Comparison of ENCODE assay signal across 28 cellular contexts in genomic region chr5:56938858-56939257, GRCh38.
"Had no signal": no experiment of that assay in that cellular context is flagged by ENCODE, and none has a peak within 500 bp of the region (broad histone marks: within the 10 kb centered on the region; RNA-seq: fewer than 3 reads in every experiment).

No MANE protein-coding gene starts in this region.

- H3K4me1 ChIP-seq: ascending aorta, SJSA1 had no signal

- ATAC-seq: activated CD8-positive, alpha-beta T cell treated with anti-CD3 and anti-CD28 coated beads for 36 hours; activated T-cell treated with anti-CD3 and anti-CD28 coated beads, Interleukin-2, amount 50 U/mL, for 72 hours; activated T-helper 17 cell treated with anti-CD3 and anti-CD28 coated beads, Interleukin-2, amount 50 U/mL, for 72 hours; Panc1 had no signal

- H3K4me3 ChIP-seq: ascending aorta, MG63, SJSA1 had no signal

- DNase-seq: activated CD4-positive, alpha-beta T cell treated with anti-CD3 and anti-CD28 coated beads, Interleukin-2, amount 10 ng/mL, durations not matched to agents 24 days and 14 days; activated CD4-positive, alpha-beta T cell treated with anti-CD3 and anti-CD28 coated beads, Interleukin-2, amount 50 U/mL, for 4 hours; activated CD8-positive, alpha-beta T cell treated with anti-CD3 and anti-CD28 coated beads for 36 hours; activated effector memory CD4-positive, alpha-beta T cell treated with anti-CD3 and anti-CD28 coated beads, Interleukin-2, amount 50 U/mL, for 16 hours; activated naive CD4-positive, alpha-beta T cell; activated naive CD4-positive, alpha-beta T cell treated with anti-CD3 and anti-CD28 coated beads, Interleukin-2, amount 50 U/mL, for 16 hours; activated naive CD8-positive, alpha-beta T cell treated with anti-CD3 and anti-CD28 coated beads for 36 hours; activated T-cell treated with anti-CD3 and anti-CD28 coated beads, Interleukin-2, amount 50 U/mL, for 1 hour; activated T-cell treated with anti-CD3 and anti-CD28 coated beads, Interleukin-2, amount 50 U/mL, for 72 hours; amygdala; Kasumi-1; KBM-7; MG63; MV-4-11; NCI-H1092; NCI-H1694; NCI-H1930; NCI-H2081 treated with DMSO at 0.1 percent for 48 hours; NCI-H226; NCI-H446 treated with DMSO at 0.1 percent for 48 hours; NCI-H524; NCI-H69; SHP77 treated with DMSO at 0.1 percent for 48 hours; SK-N-SH had no signal

- H3K9me3 ChIP-seq: ascending aorta, MG63, SJSA1, SK-N-SH had no signal
